23 cellular contexts compared by ENCODE assay signal in the genomic region with DNA sequence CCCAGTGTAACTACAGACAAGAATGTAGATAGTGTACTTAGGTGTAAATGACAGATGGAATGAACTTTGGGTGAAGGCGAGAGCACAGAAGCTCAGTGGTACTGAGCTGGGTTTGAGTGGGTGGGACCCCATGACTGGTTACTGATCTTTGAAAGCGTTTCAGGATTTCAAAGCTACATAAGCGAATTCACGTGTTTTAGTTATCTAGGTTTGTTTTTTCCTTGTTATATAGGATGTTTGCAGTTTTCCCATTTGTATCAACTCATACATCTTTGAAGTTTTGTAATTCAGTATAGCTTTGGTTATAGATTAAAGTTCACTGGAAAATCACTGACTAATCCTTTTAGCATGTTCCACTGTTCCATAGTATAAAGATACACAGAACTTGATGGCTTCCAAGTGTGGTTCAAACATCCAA.
DNase-seq lines count a peak whose midpoint lies in the region; ATAC-seq, FAIRE-seq and TF ChIP-seq lines count a peak whose summit lies in the region.
"Had no signal": no experiment of that assay in that cellular context is flagged by ENCODE, and none has a peak within 500 bp of the region (broad histone marks: within the 10 kb centered on the region; RNA-seq: fewer than 3 reads in every experiment).

No MANE protein-coding gene starts in this region.

- peak; percentile 46 for ATAC-seq in activated naive CD8-positive, alpha-beta T cell treated with anti-CD3 and anti-CD28 coated beads, Interleukin-2, amount 50 U/mL, for 24 hours
- no peak for ATAC-seq in GM19351 (IDR thresholded peaks at IDR 0.05; ENCODE audit: unreplicated experiment)
- ATAC-seq: A549; CD8-positive, alpha-beta T cell; GM12878 had no signal

- no peak overlapping the region for H3K27ac Mint-ChIP-seq in activated naive CD8-positive, alpha-beta T cell treated with anti-CD3 and anti-CD28 coated beads, Interleukin-2, amount 50 U/mL, for 24 hours
- no peak overlapping the region for H3K27ac Mint-ChIP-seq in activated naive CD8-positive, alpha-beta T cell treated with anti-CD3 and anti-CD28 coated beads for 36 hours
- H3K27ac Mint-ChIP-seq in nephron, result peak overlapping the region in 2 of 3 experiments; percentile 1 to 4
- H3K27ac Mint-ChIP-seq: B cell; CD4-positive, alpha-beta T cell; CD8-positive, alpha-beta T cell had no signal

- no peaks in the 10 kb centered on the region for H3K9me3 Mint-ChIP-seq in activated naive CD8-positive, alpha-beta T cell treated with anti-CD3 and anti-CD28 coated beads, Interleukin-2, amount 50 U/mL, for 24 hours
- no peaks in the 10 kb centered on the region for H3K9me3 Mint-ChIP-seq in activated naive CD8-positive, alpha-beta T cell treated with anti-CD3 and anti-CD28 coated beads for 36 hours
- no peaks in the 10 kb centered on the region for H3K9me3 Mint-ChIP-seq in nephron
- H3K9me3 Mint-ChIP-seq: CD4-positive, alpha-beta T cell; CD8-positive, alpha-beta T cell had no signal

- no peaks in the 10 kb centered on the region for H3K36me3 Mint-ChIP-seq in activated naive CD8-positive, alpha-beta T cell treated with anti-CD3 and anti-CD28 coated beads, Interleukin-2, amount 50 U/mL, for 24 hours (ENCODE audit: low read depth)
- H3K36me3 Mint-ChIP-seq in activated naive CD8-positive, alpha-beta T cell treated with anti-CD3 and anti-CD28 coated beads for 36 hours, result no peaks in the 10 kb centered on the region
- no peaks in the 10 kb centered on the region for H3K36me3 Mint-ChIP-seq in nephron (ENCODE audit: low read depth)
- H3K36me3 Mint-ChIP-seq: CD8-positive, alpha-beta T cell had no signal

- TF ChIP-seq CTCF in D721Med (IDR thresholded peaks at IDR 0.05; ENCODE audit: insufficient read depth, missing control alignments) (no peak), nephron (IDR thresholded peaks at IDR 0.05; ENCODE audit: unreplicated experiment in 3 of 3) (no peak)

- no peak for DNase-seq in activated naive CD8-positive, alpha-beta T cell treated with anti-CD3 and anti-CD28 coated beads, Interleukin-2, amount 50 U/mL, for 24 hours
- DNase-seq in activated naive CD8-positive, alpha-beta T cell treated with anti-CD3 and anti-CD28 coated beads for 36 hours, result no peak
- DNase-seq in D721Med (ENCODE audit: insufficient read length, low spot score) (no peak), HK-2 (ENCODE audit: unreplicated experiment) (no peak)
- DNase-seq: AML-193; Caco-2; Calu3; CD4-positive, alpha-beta T cell; CD8-positive, alpha-beta T cell; DMS 273 treated with DMSO at 0.1 percent for 48 hours; DMS153; DMS53; DMS79; DND-41; EL; GDM1 had no signal

- peaks cover under 1% of the 10 kb centered on the region for H3K4me1 Mint-ChIP-seq in activated naive CD8-positive, alpha-beta T cell treated with anti-CD3 and anti-CD28 coated beads, Interleukin-2, amount 50 U/mL, for 24 hours
- H3K4me1 Mint-ChIP-seq in activated naive CD8-positive, alpha-beta T cell treated with anti-CD3 and anti-CD28 coated beads for 36 hours, result peaks cover 2% of the 10 kb centered on the region
- H3K4me1 Mint-ChIP-seq in nephron, result peaks cover 41% of the 10 kb centered on the region
- H3K4me1 Mint-ChIP-seq: B cell had no signal

- FAIRE-seq in D721Med (lab: Jason Lieb, UNC), result peak; percentile 51
- FAIRE-seq: A549, GM12878, GM12892, GM18507 had no signal

- H3K27me3 Mint-ChIP-seq in activated naive CD8-positive, alpha-beta T cell treated with anti-CD3 and anti-CD28 coated beads, Interleukin-2, amount 50 U/mL, for 24 hours, result no peaks in the 10 kb centered on the region
- no peaks in the 10 kb centered on the region for H3K27me3 Mint-ChIP-seq in activated naive CD8-positive, alpha-beta T cell treated with anti-CD3 and anti-CD28 coated beads for 36 hours
- H3K27me3 Mint-ChIP-seq in nephron (ENCODE audit: low read depth), result no peaks in the 10 kb centered on the region
- H3K27me3 Mint-ChIP-seq: CD4-positive, alpha-beta T cell had no signal

- no peak overlapping the region for H3K4me3 Mint-ChIP-seq in activated naive CD8-positive, alpha-beta T cell treated with anti-CD3 and anti-CD28 coated beads, Interleukin-2, amount 50 U/mL, for 24 hours
- no peak overlapping the region for H3K4me3 Mint-ChIP-seq in activated naive CD8-positive, alpha-beta T cell treated with anti-CD3 and anti-CD28 coated beads for 36 hours
- H3K4me3 Mint-ChIP-seq in nephron, result no peak overlapping the region
- H3K4me3 Mint-ChIP-seq: B cell; CD4-positive, alpha-beta T cell; CD8-positive, alpha-beta T cell had no signal

Comparison
In these comparisons a context has a peak if more than half of its experiments do, and no peak if none do; other contexts are left out.
1. H3K27ac Mint-ChIP-seq: peak in nephron (2 of 3); none in activated naive CD8-positive, alpha-beta T cell treated with anti-CD3 and anti-CD28 coated beads, Interleukin-2, amount 50 U/mL, for 24 hours (single experiment) and activated naive CD8-positive, alpha-beta T cell treated with anti-CD3 and anti-CD28 coated beads for 36 hours (single experiment).